ENCODE assay signal across 39 cellular contexts in the genomic region with DNA sequence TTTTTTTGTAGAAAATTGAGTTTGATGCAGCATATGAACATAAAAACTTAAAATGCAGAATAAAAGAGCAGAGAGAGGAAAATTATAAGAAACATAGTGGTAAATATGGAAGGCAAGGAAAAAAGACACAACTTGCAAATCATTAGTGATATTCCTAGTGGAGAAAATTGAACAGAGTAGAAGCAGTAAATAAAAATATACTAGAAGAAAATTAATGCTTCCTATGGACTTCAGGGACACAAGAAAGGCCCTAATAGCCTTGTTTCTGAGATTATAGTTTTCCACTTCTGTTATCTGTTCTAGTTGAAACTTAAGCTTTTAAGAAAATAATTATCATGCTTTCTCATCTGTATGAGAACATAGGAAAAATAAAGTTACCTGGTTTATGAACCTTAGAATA. TPM values are rescaled to one million over a fixed set of nuclear protein-coding genes. Genes with fewer than 3 reads are reported as not detected.
"Had no signal": no experiment of that assay in that cellular context is flagged by ENCODE, and none has a peak within 500 bp of the region (broad histone marks: within the 10 kb centered on the region; RNA-seq: fewer than 3 reads in every experiment).

No MANE protein-coding gene starts in this region.

- H3K9me3 ChIP-seq: MG63 had no signal

- H3K27me3 ChIP-seq: MG63 had no signal

- DNase-seq: Karpas-422, Kasumi-1, KG1, MG63, MM.1S, MV-4-11, NCI-H1048, NCI-H1092, NCI-H1092 treated with DMSO at 0.1 percent for 48 hours, NCI-H1105, NCI-H1105 treated with DMSO at 0.1 percent for 48 hours, NCI-H1417, NCI-H1417 treated with DMSO at 0.1 percent for 48 hours, NCI-H1436, NCI-H1436 treated with DMSO at 0.1 percent for 48 hours, NCI-H146, NCI-H1694, NCI-H1694 treated with DMSO at 0.1 percent for 48 hours, NCI-H187, NCI-H187 treated with DMSO at 0.1 percent for 48 hours, NCI-H1930, NCI-H2029, NCI-H2029 treated with DMSO at 0.1 percent for 48 hours, NCI-H2081, NCI-H2081 treated with DMSO at 0.1 percent for 48 hours, NCI-H2107, NCI-H2171, NCI-H2171 treated with DMSO at 0.1 percent for 48 hours, NCI-H2227 treated with DMSO at 0.1 percent for 48 hours, NCI-H226, NCI-H345, NCI-H446, NCI-H446 treated with DMSO at 0.1 percent for 48 hours, NCI-H510A had no signal

- H3K4me2 ChIP-seq: KMS-11 had no signal

- H3K4me3 ChIP-seq: MG63 had no signal

- H3K9ac ChIP-seq: KMS-11 had no signal

- H3K27ac ChIP-seq: KMS-11 had no signal

RNA-seq across cellular contexts. Expression of gene ADIG, which starts 25.6 kb away (rescaled TPM):
- total RNA-seq: LHCN-M2, M059J, MCF 10A, NCI-H460 had no signal

RNA-seq across cellular contexts. Expression of gene ARHGAP40, which starts 46.2 kb away (rescaled TPM):
- total RNA-seq: LHCN-M2, MCF 10A had no signal
